ENCODE assay signal across 8 cellular contexts in genomic region chr1:147928236-147929132, GRCh38. TPM values are rescaled to one million over a fixed set of nuclear protein-coding genes. Genes with fewer than 3 reads are reported as not detected.
DNase-seq lines count a peak whose midpoint lies in the region; ATAC-seq and TF ChIP-seq lines count a peak whose summit lies in the region.
"Not testable (repeated sequence)": the region's sequence is repeated elsewhere in the genome, so short reads cannot be mapped to it uniquely, and the experiment has no call there.

GPR89B (plus strand) TSS chr1:147928420; CDS start chr1:147928537, 117 bp downstream.

- H3K27ac ChIP-seq in HUES64 (ENCODE audit: low read depth, low read length), result peak within 1 kb of the TSS; percentile 71; the same call in 1 of the 2 replicates
- H3K27ac ChIP-seq in OCI-LY1 (ENCODE audit: low read depth, low read length, poor library complexity, severe bottlenecking), result not testable (repeated sequence)

- H3K4me2 ChIP-seq in OCI-LY1 (ENCODE audit: low read length), result peak within 1 kb of the TSS; percentile 59

- H3K4me3 ChIP-seq in HUES64 (ENCODE audit: low read length), result peak within 1 kb of the TSS; percentile 81
- H3K4me3 ChIP-seq in OCI-LY1 (ENCODE audit: low read depth, low read length, poor library complexity, severe bottlenecking), result peak within 1 kb of the TSS; percentile 74

- peak within 1 kb of the TSS; percentile 64 for H3K27ac Mint-ChIP-seq in Calu3 (ENCODE audit: unreplicated experiment)

- DNase-seq in Calu3 (peak; percentile 96), epidermal melanocyte (ENCODE audit: insufficient read length, low spot score) (peak; percentile 63), midbrain (lab: John Stamatoyannopoulos, UW) (peak; percentile 85)
- DNase-seq in activated CD8-positive, alpha-beta memory T cell treated with anti-CD3 and anti-CD28 coated beads, Interleukin-2, amount 50 U/mL, for 4 hours, result peak; percentile 95
- peak; percentile 91 to 92 for DNase-seq in stimulated activated CD8-positive, alpha-beta memory T cell treated with anti-CD3 and anti-CD28 coated beads, Interleukin-15, amount 100 ng/mL, for 48 hours (ENCODE audit: low read depth in 2 of 2)

- peak within 1 kb of the TSS; percentile 72 for H3K9ac ChIP-seq in HUES64 (ENCODE audit: low read depth, low read length)
- H3K9ac ChIP-seq in OCI-LY1 (ENCODE audit: low read length), result peak within 1 kb of the TSS; percentile 78

- not testable (repeated sequence) for H3K9me3 ChIP-seq in HUES64 (ENCODE audit: insufficient read depth, low read depth, low read length); OCI-LY1 (ENCODE audit: low read length)

- not testable (repeated sequence) for BruUV-seq in Calu3 (replicated peaks; lab: Mats Ljungman, UMichigan)

- H3K36me3 ChIP-seq in HUES64 (ENCODE audit: insufficient read depth, low read length); OCI-LY1 (ENCODE audit: insufficient read depth, low read length): not testable (repeated sequence)

- not testable (repeated sequence) for H3K27me3 Mint-ChIP-seq in Calu3 (ENCODE audit: unreplicated experiment)

- not testable (repeated sequence) for H3K79me2 ChIP-seq in OCI-LY1 (ENCODE audit: insufficient read depth, low read length)

- under 1% methylated on average over 44 of the region's 72 CpGs for WGBS in HUES64

- H3K27me3 ChIP-seq in HUES64 (ENCODE audit: insufficient read depth, low read length); OCI-LY1 (ENCODE audit: insufficient read depth, low read length): not testable (repeated sequence)

- not testable (repeated sequence) for TF ChIP-seq CTCF in Calu3 (IDR thresholded peaks at IDR 0.05; ENCODE audit: unreplicated experiment); OCI-LY1 (IDR thresholded peaks at IDR 0.05; ENCODE audit: low read length)

- H3K4me3 Mint-ChIP-seq in Calu3 (ENCODE audit: low read depth, unreplicated experiment), result peak within 1 kb of the TSS; percentile 88

- H3K4me1 ChIP-seq in HUES64 (ENCODE audit: insufficient read depth, low read length), result not testable (repeated sequence)
- H3K4me1 ChIP-seq in OCI-LY1 (ENCODE audit: insufficient read depth, low read length, severe bottlenecking), result peaks cover 12% of the 10 kb centered on the region

- peaks cover 25% of the 10 kb centered on the region for H3K4me1 Mint-ChIP-seq in Calu3 (ENCODE audit: low read depth, unreplicated experiment)

- not testable (repeated sequence) for H2AFZ ChIP-seq in OCI-LY1 (ENCODE audit: low read length)

- not testable (repeated sequence) for H3K9me3 Mint-ChIP-seq in Calu3 (ENCODE audit: low read depth, unreplicated experiment)

- not testable (repeated sequence) for H4K20me1 ChIP-seq in OCI-LY1 (ENCODE audit: insufficient read depth, low read length)

- H3K36me3 Mint-ChIP-seq in Calu3 (ENCODE audit: insufficient read depth, unreplicated experiment), result not testable (repeated sequence)

- not testable (repeated sequence) for H3K9me2 ChIP-seq in OCI-LY1 (ENCODE audit: low read depth, low read length)

- intact Hi-C loops in Calu3 (cut with micrococcal nuclease; ENCODE audit: unreplicated experiment), result not testable (repeated sequence)

- peak; percentile 94 for ATAC-seq in GM21447 (IDR thresholded peaks at IDR 0.05; ENCODE audit: unreplicated experiment)

- CTCF ChIA-PET in Calu3 (lab: Charles Lee), result not testable (repeated sequence)

- H3F3A ChIP-seq in OCI-LY1 (ENCODE audit: insufficient read depth, low read length), result not testable (repeated sequence)

RNA-seq across cellular contexts. Expression of gene GPR89B, which starts in this region (rescaled TPM):
- 22.1 and 24.0 TPM in 2 replicates for total RNA-seq in Calu3 (2022)
- 12.9 TPM for polyA plus RNA-seq in HUES64 (2013, experiment 1 of 2)
- polyA plus RNA-seq in HUES64 (2013, experiment 2 of 2), result 14.5 TPM
